ENCODE assay signal across 19 cellular contexts in genomic region chr14:32696325-32697101, GRCh38.
"Had no signal": no experiment of that assay in that cellular context is flagged by ENCODE, and none has a peak within 500 bp of the region (broad histone marks: within the 10 kb centered on the region; RNA-seq: fewer than 3 reads in every experiment).

No MANE protein-coding gene starts in this region.

- H3K36me3 ChIP-seq: adrenal gland, gastroesophageal sphincter, suprapubic skin, vagina had no signal

- FAIRE-seq: kidney had no signal

- DNase-seq: activated CD4-positive, alpha-beta T cell treated with anti-CD3 and anti-CD28 coated beads, Interleukin-2, amount 50 U/mL, for 1 hour; activated CD4-positive, CD25-positive, alpha-beta regulatory T cell treated with anti-CD3 and anti-CD28 coated beads, Interleukin-2, amount 50 U/mL, for 72 hours; activated CD8-positive, alpha-beta memory T cell treated with anti-CD3 and anti-CD28 coated beads for 24 hours; activated CD8-positive, alpha-beta memory T cell treated with anti-CD3 and anti-CD28 coated beads, Interleukin-2, amount 50 U/mL, for 48 hours; activated effector memory CD4-positive, alpha-beta T cell treated with anti-CD3 and anti-CD28 coated beads, Interleukin-2, amount 50 U/mL, for 16 hours; activated T-cell treated with anti-CD3 and anti-CD28 coated beads, Interleukin-2, amount 50 U/mL, for 72 hours; adrenal gland; effector CD4-positive, alpha-beta T cell; heart left ventricle; kidney; stimulated activated CD4-positive, alpha-beta T cell treated with anti-CD3 and anti-CD28 coated beads, Interleukin-2, amount 100 ng/mL, for 24 hours; T1000; trophoblast cell had no signal

- H3K27me3 ChIP-seq: adrenal gland, gastroesophageal sphincter, heart left ventricle, suprapubic skin, vagina had no signal

- H3K4me3 ChIP-seq: adrenal gland, gastroesophageal sphincter, heart left ventricle, suprapubic skin, vagina had no signal

- H3K27ac ChIP-seq: adrenal gland, gastroesophageal sphincter, heart left ventricle, suprapubic skin, vagina, VCaP had no signal

- ATAC-seq: activated T-cell treated with anti-CD3 and anti-CD28 coated beads, Interleukin-2, amount 50 U/mL, for 72 hours; esophagus mucosa; gastroesophageal sphincter; heart left ventricle; left lobe of liver had no signal

- H3K4me1 ChIP-seq: suprapubic skin, vagina had no signal
